7 cellular contexts compared by ENCODE assay signal in genomic region chr19:13850910-13851753, GRCh38. TPM values are rescaled to one million over a fixed set of nuclear protein-coding genes. Genes with fewer than 3 reads are reported as not detected.
DNase-seq lines count a peak whose midpoint lies in the region; ATAC-seq, FAIRE-seq and TF ChIP-seq lines count a peak whose summit lies in the region.

No MANE protein-coding gene starts in this region.

- H3K4me3 Mint-ChIP-seq in activated B cell treated with CpG ODN at 0.5 μM for 24 hours, result peak overlapping the region; percentile 78

- H3K27me3 ChIP-seq in kidney epithelial cell (ENCODE audit: control insufficient read depth, insufficient read depth, low read length), result no peaks in the 10 kb centered on the region

- TF ChIP-seq CTCF in activated B cell treated with CpG ODN at 0.5 μM for 24 hours (IDR thresholded peaks at IDR 0.05), result no peak
- no peak for TF ChIP-seq CTCF in kidney epithelial cell (IDR thresholded peaks at IDR 0.05; ENCODE audit: insufficient read depth, low read length, poor library complexity, severe bottlenecking)

- no peak for TF ChIP-seq POLR2A in GM12891 (IDR thresholded peaks at IDR 0.05; ENCODE audit: low read depth, low read length)

- peak overlapping the region; percentile 8 for H3K4me3 ChIP-seq in kidney epithelial cell (ENCODE audit: low read depth, low read length)

- no peaks in the 10 kb centered on the region for H3K36me3 Mint-ChIP-seq in activated B cell treated with CpG ODN at 0.5 μM for 24 hours (ENCODE audit: low read depth)

- POLR2A ChIA-PET in activated B cell treated with CpG ODN at 0.5 μM for 24 hours (lab: Charles Lee), result interaction anchor here (0.6 to 4.5 kb wide), 4 partner anchors 11 to 1657 kb away, joined by 4 to 35 read pairs (median 12); partner anchors contain the start of gene ZSWIM4

- H3K27me3 Mint-ChIP-seq in activated B cell treated with CpG ODN at 0.5 μM for 24 hours, result peaks cover 3% of the 10 kb centered on the region

- peaks cover 30% of the 10 kb centered on the region for H3K4me1 Mint-ChIP-seq in activated B cell treated with CpG ODN at 0.5 μM for 24 hours

- H3K27ac Mint-ChIP-seq in activated B cell treated with CpG ODN at 0.5 μM for 24 hours, result peak overlapping the region; percentile 86

- FAIRE-seq in GM12891 (lab: Jason Lieb, UNC), result no peak

- ATAC-seq in activated B cell treated with CpG ODN at 0.5 μM for 24 hours (ENCODE audit: low read depth), result peak; percentile 8

- peak in 64 of 76 experiments; percentile 22 to 88 (median 68) for DNase-seq in HUDEP-2 (lab: John Stamatoyannopoulos, UW; ENCODE audit: unreplicated experiment in 76 of 76)
- peak; percentile 56 for DNase-seq in activated B cell treated with CpG ODN at 0.5 μM for 24 hours
- DNase-seq in cerebellar cortex (ENCODE audit: low spot score), result peak; percentile 72
- DNase-seq in kidney epithelial cell (ENCODE audit: low read depth), result no peak
- DNase-seq in stimulated activated CD4-positive, alpha-beta T cell treated with anti-CD3 and anti-CD28 coated beads, Interleukin-1b, Interleukin-23, amount 100 ng/mL, for 48 hours, result peak; percentile 50
- no peak for DNase-seq in GM12891 (ENCODE audit: insufficient read length, low spot score)
- no peak for DNase-seq in iPS-NIHi11 (ENCODE audit: low spot score)

- H3K9me3 Mint-ChIP-seq in activated B cell treated with CpG ODN at 0.5 μM for 24 hours, result no peaks in the 10 kb centered on the region

- intact Hi-C loops in activated B cell treated with CpG ODN at 0.5 μM for 24 hours (cut with micrococcal nuclease), result loop anchor here (1.0 kb wide), 1 partner anchor 11 kb away; no protein-coding TSS in a partner anchor

- no peaks in the 10 kb centered on the region for H3K36me3 ChIP-seq in kidney epithelial cell (ENCODE audit: control insufficient read depth, insufficient read depth, low read length)

- CTCF ChIA-PET in activated B cell treated with CpG ODN at 0.5 μM for 24 hours (lab: Charles Lee), result interaction anchor here (5.9 kb wide), 1 partner anchor 11 kb away, joined by 31 read pairs; no protein-coding TSS in a partner anchor

TF ChIP-seq in GM12891, 5 proteins besides CTCF, POLR2A, EP300 and RAD21:
- no peak for TF ChIP-seq TAF1 (IDR thresholded peaks at IDR 0.05; ENCODE audit: low read depth, low read length)
- no peak for TF ChIP-seq PAX5 (IDR thresholded peaks at IDR 0.05; ENCODE audit: insufficient read depth, low read length, severe bottlenecking)
- no peak for TF ChIP-seq POU2F2 (IDR thresholded peaks at IDR 0.05; ENCODE audit: low read depth, low read length)
- no peak for TF ChIP-seq POLR2AphosphoS5 (IDR thresholded peaks at IDR 0.05; ENCODE audit: low read depth, low read length)
- no peak for TF ChIP-seq SPI1 (IDR thresholded peaks at IDR 0.05; ENCODE audit: low read depth, low read length)

RNA-seq across cellular contexts. Expression of gene NANOS3, which starts 25.8 kb away (rescaled TPM):
- total RNA-seq in activated B cell treated with CpG ODN at 0.5 μM for 24 hours (not detected in 2 replicates), kidney epithelial cell (0.68 TPM in 1 of 2 replicates, not detected in the other)
- 2.0 TPM for polyA plus RNA-seq in GM12891 (2012; ENCODE audit: low read depth, missing spikeins)

RNA-seq across cellular contexts. Expression of gene BRME1, which starts 54.8 kb away (rescaled TPM):
- total RNA-seq in activated B cell treated with CpG ODN at 0.5 μM for 24 hours (1.2 and 2.0 TPM in 2 replicates), kidney epithelial cell (1.7 and 2.5 TPM in 2 replicates)
- polyA plus RNA-seq in GM12891 (2012; ENCODE audit: low read depth, missing spikeins), result 0.56 TPM

RNA-seq across cellular contexts. Expression of gene CC2D1A, which starts 54.9 kb away (rescaled TPM):
- total RNA-seq in activated B cell treated with CpG ODN at 0.5 μM for 24 hours, result 32.4 and 35.6 TPM in 2 replicates
- total RNA-seq in kidney epithelial cell, result 26.5 and 32.0 TPM in 2 replicates
- polyA plus RNA-seq in GM12891 (2012; ENCODE audit: low read depth, missing spikeins), result 11.5 TPM

RNA-seq across cellular contexts. Expression of gene ZSWIM4, which starts 55.9 kb away (rescaled TPM):
- total RNA-seq in activated B cell treated with CpG ODN at 0.5 μM for 24 hours, result 8.5 and 11.2 TPM in 2 replicates
- 25.7 and 25.9 TPM in 2 replicates for total RNA-seq in kidney epithelial cell
- polyA plus RNA-seq in GM12891 (2012; ENCODE audit: low read depth, missing spikeins), result 4.1 TPM

Comparison
In these comparisons a context has a peak if more than half of its experiments do, and no peak if none do; other contexts are left out.
1. DNase-seq: peak in HUDEP-2 (64 of 76), activated B cell treated with CpG ODN at 0.5 μM for 24 hours (single experiment), cerebellar cortex (single experiment) and stimulated activated CD4-positive, alpha-beta T cell treated with anti-CD3 and anti-CD28 coated beads, Interleukin-1b, Interleukin-23, amount 100 ng/mL, for 48 hours (single experiment); none in kidney epithelial cell (single experiment), GM12891 (single experiment) and iPS-NIHi11 (single experiment).